8 cellular contexts compared by ENCODE assay signal in the genomic region with DNA sequence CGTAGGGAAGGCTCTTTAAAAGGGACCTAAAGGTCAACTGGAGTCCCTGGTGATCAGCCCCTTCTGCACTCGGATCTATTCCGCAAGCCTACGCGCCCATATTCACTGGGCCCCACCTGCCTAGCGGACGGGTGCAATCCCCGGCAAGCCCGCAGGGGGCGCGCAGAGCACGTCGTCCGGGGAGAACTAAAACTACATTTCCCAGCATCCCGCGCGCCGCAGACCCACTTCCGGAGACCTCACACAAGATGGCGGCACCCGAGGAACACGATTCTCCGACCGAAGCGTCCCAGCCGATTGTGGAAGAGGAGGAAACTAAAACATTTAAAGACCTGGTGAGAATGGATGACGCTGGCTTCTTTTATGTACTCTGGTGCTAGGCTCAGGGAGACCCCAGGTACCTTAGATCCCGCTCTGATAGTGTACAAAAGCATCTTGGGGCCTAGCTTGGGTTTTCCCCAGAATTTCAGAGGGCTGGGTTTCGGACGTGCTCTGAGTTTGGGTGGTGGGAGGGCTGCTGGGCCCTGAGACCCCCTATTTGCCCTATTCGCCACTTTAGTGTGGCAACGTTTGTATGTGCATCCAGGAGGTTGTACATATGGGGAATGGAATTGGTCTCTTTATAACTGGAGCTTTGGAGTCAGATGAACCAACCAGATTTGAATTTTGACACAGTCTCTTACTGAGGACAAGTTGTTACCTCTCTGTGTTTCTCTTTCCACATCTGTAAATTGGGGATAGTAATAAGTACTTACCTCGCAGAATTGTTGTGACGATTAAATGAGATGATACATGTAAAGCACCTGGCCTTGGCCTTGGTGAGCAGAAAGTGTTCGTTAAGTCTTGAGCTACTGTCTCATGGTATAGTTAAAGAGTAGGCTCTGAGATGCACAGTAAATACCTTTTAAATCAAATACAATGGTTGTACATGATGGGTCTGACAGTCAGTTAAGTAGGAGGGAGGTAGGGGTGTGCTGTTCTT. TPM values are rescaled to one million over a fixed set of nuclear protein-coding genes. Genes with fewer than 3 reads are reported as not detected.
DNase-seq lines count a peak whose midpoint lies in the region; ATAC-seq and TF ChIP-seq lines count a peak whose summit lies in the region.

A gene (plus strand): TSS at position 227 of the 982 bp plus-strand sequence. CDS start 22 bp downstream, at position 249.

- DNase-seq in Daoy (ENCODE audit: low read depth): peak; percentile 96
- DNase-seq in LHCN-M2 (ENCODE audit: low read depth): peak; percentile 87
- peak; percentile 77 for DNase-seq in RWPE2 (ENCODE audit: low spot score)
- DNase-seq in activated T-helper 2 cell treated with anti-CD3 and anti-CD28 coated beads, Interferon-gamma antibody, Interleukin-2, Interleukin-4, amounts not matched to agents 10 μg/mL and 5 μg/mL and 100 μg/mL, durations not matched to agents 14 hours and 24 hours and 36 hours (ENCODE audit: low spot score): peak; percentile 93
- DNase-seq in fibroblast of pulmonary artery (ENCODE audit: low read depth): peak; percentile 92

- peaks cover 21% of the 10 kb centered on the region for H3K36me3 ChIP-seq in RWPE2 (ENCODE audit: low read depth)

- H3K27me3 Mint-ChIP-seq in activated T-helper 2 cell treated with anti-CD3 and anti-CD28 coated beads, Interferon-gamma antibody, Interleukin-2, Interleukin-4, amounts not matched to agents 10 μg/mL and 5 μg/mL and 100 μg/mL, durations not matched to agents 14 hours and 24 hours and 36 hours (ENCODE audit: low read depth): no peaks in the 10 kb centered on the region
- H3K27me3 Mint-ChIP-seq in nephron (ENCODE audit: low read depth): no peaks in the 10 kb centered on the region
- H3K27me3 Mint-ChIP-seq in stimulated activated naive CD8-positive, alpha-beta T cell treated with anti-CD3 and anti-CD28 coated beads, Interleukin-15, Interleukin-2, amounts not matched to agents 100 ng/mL and 50 ng/mL, for 24 hours: no peaks in the 10 kb centered on the region

- ATAC-seq in GM21786 (IDR thresholded peaks at IDR 0.05; ENCODE audit: unreplicated experiment) (peak; percentile 68), RWPE2 (ENCODE audit: low read depth) (peak; percentile 84)

- peaks cover 47% of the 10 kb centered on the region for H3K36me3 Mint-ChIP-seq in activated T-helper 2 cell treated with anti-CD3 and anti-CD28 coated beads, Interferon-gamma antibody, Interleukin-2, Interleukin-4, amounts not matched to agents 10 μg/mL and 5 μg/mL and 100 μg/mL, durations not matched to agents 14 hours and 24 hours and 36 hours (ENCODE audit: low read depth)
- H3K36me3 Mint-ChIP-seq in nephron (ENCODE audit: low read depth): peaks cover 27% of the 10 kb centered on the region
- peaks cover 48% of the 10 kb centered on the region for H3K36me3 Mint-ChIP-seq in stimulated activated naive CD8-positive, alpha-beta T cell treated with anti-CD3 and anti-CD28 coated beads, Interleukin-15, Interleukin-2, amounts not matched to agents 100 ng/mL and 50 ng/mL, for 24 hours (ENCODE audit: low read depth)

- no peaks in the 10 kb centered on the region for H3K27me3 ChIP-seq in RWPE2 (ENCODE audit: insufficient read depth, poor library complexity, severe bottlenecking)

- TF ChIP-seq CTCF in RWPE2 (IDR thresholded peaks at IDR 0.05; ENCODE audit: poor library complexity, severe bottlenecking): peak; percentile 82
- TF ChIP-seq CTCF in fibroblast of pulmonary artery (IDR thresholded peaks at IDR 0.05; ENCODE audit: low read length, missing control alignments): peak; percentile 87
- TF ChIP-seq CTCF in nephron (IDR thresholded peaks at IDR 0.05; ENCODE audit: unreplicated experiment in 3 of 3): peak; percentile 94 to 97 (median 96)

- H3K4me1 ChIP-seq in RWPE2 (ENCODE audit: insufficient read depth, poor library complexity, severe bottlenecking): peaks cover 9% of the 10 kb centered on the region

- peaks cover 43% of the 10 kb centered on the region for H3K4me1 Mint-ChIP-seq in activated T-helper 2 cell treated with anti-CD3 and anti-CD28 coated beads, Interferon-gamma antibody, Interleukin-2, Interleukin-4, amounts not matched to agents 10 μg/mL and 5 μg/mL and 100 μg/mL, durations not matched to agents 14 hours and 24 hours and 36 hours (ENCODE audit: low read depth)
- H3K4me1 Mint-ChIP-seq in nephron: peaks cover 39% of the 10 kb centered on the region
- peaks cover 65% of the 10 kb centered on the region for H3K4me1 Mint-ChIP-seq in stimulated activated naive CD8-positive, alpha-beta T cell treated with anti-CD3 and anti-CD28 coated beads, Interleukin-15, Interleukin-2, amounts not matched to agents 100 ng/mL and 50 ng/mL, for 24 hours (ENCODE audit: low read depth)

- peak within 1 kb of the TSS; percentile 55 for H3K27ac ChIP-seq in RWPE2 (ENCODE audit: poor library complexity, severe bottlenecking)

- peak within 1 kb of the TSS; percentile 92 for H3K27ac Mint-ChIP-seq in activated T-helper 2 cell treated with anti-CD3 and anti-CD28 coated beads, Interferon-gamma antibody, Interleukin-2, Interleukin-4, amounts not matched to agents 10 μg/mL and 5 μg/mL and 100 μg/mL, durations not matched to agents 14 hours and 24 hours and 36 hours
- peak within 1 kb of the TSS; percentile 81 to 90 (median 86) for H3K27ac Mint-ChIP-seq in nephron
- peak within 1 kb of the TSS; percentile 91 for H3K27ac Mint-ChIP-seq in stimulated activated naive CD8-positive, alpha-beta T cell treated with anti-CD3 and anti-CD28 coated beads, Interleukin-15, Interleukin-2, amounts not matched to agents 100 ng/mL and 50 ng/mL, for 24 hours

- intact Hi-C loops in activated T-helper 2 cell treated with anti-CD3 and anti-CD28 coated beads, Interferon-gamma antibody, Interleukin-2, Interleukin-4, amounts not matched to agents 10 μg/mL and 5 μg/mL and 100 μg/mL, durations not matched to agents 14 hours and 24 hours and 36 hours (cut with micrococcal nuclease): loop anchor here (1.0 to 5.0 kb wide), 3 partner anchors 25 to 187 kb away; a partner anchor contains a TSS

- peak within 1 kb of the TSS; percentile 90 for H3K4me3 Mint-ChIP-seq in activated T-helper 2 cell treated with anti-CD3 and anti-CD28 coated beads, Interferon-gamma antibody, Interleukin-2, Interleukin-4, amounts not matched to agents 10 μg/mL and 5 μg/mL and 100 μg/mL, durations not matched to agents 14 hours and 24 hours and 36 hours (ENCODE audit: low read depth)
- peak within 1 kb of the TSS; percentile 89 to 96 (median 92) for H3K4me3 Mint-ChIP-seq in nephron
- peak within 1 kb of the TSS; percentile 98 for H3K4me3 Mint-ChIP-seq in stimulated activated naive CD8-positive, alpha-beta T cell treated with anti-CD3 and anti-CD28 coated beads, Interleukin-15, Interleukin-2, amounts not matched to agents 100 ng/mL and 50 ng/mL, for 24 hours

- H3K9me3 ChIP-seq in RWPE2 (ENCODE audit: severe bottlenecking): no peaks in the 10 kb centered on the region

- H3K4me3 ChIP-seq in RWPE2 (ENCODE audit: severe bottlenecking) (peak within 1 kb of the TSS; percentile 82), fibroblast of pulmonary artery (replicated peaks; ENCODE audit: low read depth, low read length) (peak within 1 kb of the TSS; percentile 94)

- no peaks in the 10 kb centered on the region for H3K9me3 Mint-ChIP-seq in activated T-helper 2 cell treated with anti-CD3 and anti-CD28 coated beads, Interferon-gamma antibody, Interleukin-2, Interleukin-4, amounts not matched to agents 10 μg/mL and 5 μg/mL and 100 μg/mL, durations not matched to agents 14 hours and 24 hours and 36 hours
- H3K9me3 Mint-ChIP-seq in nephron: no peaks in the 10 kb centered on the region
- no peaks in the 10 kb centered on the region for H3K9me3 Mint-ChIP-seq in stimulated activated naive CD8-positive, alpha-beta T cell treated with anti-CD3 and anti-CD28 coated beads, Interleukin-15, Interleukin-2, amounts not matched to agents 100 ng/mL and 50 ng/mL, for 24 hours

RNA-seq across cellular contexts. Expression of the gene that starts here (rescaled TPM):
- 229 and 269 TPM in 2 replicates for total RNA-seq in Daoy (2014; rRNA removed; shearing (Covaris generic))
- total RNA-seq in LHCN-M2 (2014; rRNA removed): 69.2 and 69.4 TPM in 2 replicates
- 36.4 TPM for polyA plus RNA-seq in LHCN-M2 (2012)
- 114 and 120 TPM in 2 replicates for total RNA-seq in activated T-helper 2 cell treated with anti-CD3 and anti-CD28 coated beads, Interferon-gamma antibody, Interleukin-2, Interleukin-4, amounts not matched to agents 10 μg/mL and 5 μg/mL and 100 μg/mL, durations not matched to agents 14 hours and 24 hours and 36 hours

Comparison
In these comparisons a context has a peak if more than half of its experiments do, and no peak if none do; other contexts are left out.
1. Peak in every context shown above with its lines: DNase-seq, ATAC-seq, H3K4me3 ChIP-seq and H3K27ac ChIP-seq.